ENCODE assay signal across 1 cellular context in the genomic region with DNA sequence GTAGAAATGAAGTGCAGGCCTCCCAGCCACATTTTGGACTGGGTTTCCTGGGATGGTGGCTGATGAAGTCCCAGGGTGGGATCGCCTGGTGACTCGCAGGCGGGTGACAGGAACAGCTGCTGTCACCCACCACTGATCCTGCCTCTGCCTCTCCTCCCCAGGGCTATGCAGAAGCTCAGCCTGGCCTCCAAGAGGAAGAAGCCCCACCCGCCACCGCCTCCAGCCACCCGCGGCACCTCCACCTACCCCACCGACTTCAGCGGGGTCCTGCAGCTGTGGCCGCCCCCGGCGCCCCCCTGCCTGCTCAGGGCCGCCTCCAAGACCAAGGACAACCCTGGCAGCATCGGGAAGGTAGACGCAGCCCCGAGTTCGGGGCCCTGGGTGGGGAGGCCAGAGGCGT.
TF ChIP-seq lines count a peak whose summit lies in the region.

No MANE protein-coding gene starts in this region.

TF ChIP-seq in IMR-90, 13 proteins besides CTCF, POLR2A, EP300 and RAD21:
- TF ChIP-seq MAZ (IDR thresholded peaks at IDR 0.05; ENCODE audit: borderline replicate concordance, low read depth, low read length) (no peak), FOS (IDR thresholded peaks at IDR 0.05; ENCODE audit: low read depth, low read length) (no peak), CEBPB (IDR thresholded peaks at IDR 0.05; ENCODE audit: low read depth, low read length) (no peak), CHD1 (IDR thresholded peaks at IDR 0.05; ENCODE audit: low read depth, low read length) (no peak), SMC3 (IDR thresholded peaks at IDR 0.05; ENCODE audit: low read depth, low read length) (no peak), RFX5 (IDR thresholded peaks at IDR 0.05; ENCODE audit: low read depth, low read length) (no peak), BHLHE40 (IDR thresholded peaks at IDR 0.05; ENCODE audit: low read depth, low read length) (no peak), RCOR1 (IDR thresholded peaks at IDR 0.05; ENCODE audit: insufficient replicate concordance, low read length) (no peak), MXI1 (IDR thresholded peaks at IDR 0.05; ENCODE audit: borderline replicate concordance, low read depth, low read length) (no peak), NFE2L2 (IDR thresholded peaks at IDR 0.05; ENCODE audit: low read depth, low read length) (no peak), MAFK (IDR thresholded peaks at IDR 0.05; ENCODE audit: low read depth, low read length) (no peak)
- TF ChIP-seq, protein P1, sequence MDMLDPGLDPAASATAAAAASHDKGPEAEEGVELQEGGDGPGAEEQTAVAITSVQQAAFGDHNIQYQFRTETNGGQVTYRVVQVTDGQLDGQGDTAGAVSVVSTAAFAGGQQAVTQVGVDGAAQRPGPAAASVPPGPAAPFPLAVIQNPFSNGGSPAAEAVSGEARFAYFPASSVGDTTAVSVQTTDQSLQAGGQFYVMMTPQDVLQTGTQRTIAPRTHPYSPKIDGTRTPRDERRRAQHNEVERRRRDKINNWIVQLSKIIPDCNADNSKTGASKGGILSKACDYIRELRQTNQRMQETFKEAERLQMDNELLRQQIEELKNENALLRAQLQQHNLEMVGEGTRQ (IDR thresholded peaks at IDR 0.05; ENCODE audit: low read depth, low read length): no peak
- TF ChIP-seq, protein P2, sequence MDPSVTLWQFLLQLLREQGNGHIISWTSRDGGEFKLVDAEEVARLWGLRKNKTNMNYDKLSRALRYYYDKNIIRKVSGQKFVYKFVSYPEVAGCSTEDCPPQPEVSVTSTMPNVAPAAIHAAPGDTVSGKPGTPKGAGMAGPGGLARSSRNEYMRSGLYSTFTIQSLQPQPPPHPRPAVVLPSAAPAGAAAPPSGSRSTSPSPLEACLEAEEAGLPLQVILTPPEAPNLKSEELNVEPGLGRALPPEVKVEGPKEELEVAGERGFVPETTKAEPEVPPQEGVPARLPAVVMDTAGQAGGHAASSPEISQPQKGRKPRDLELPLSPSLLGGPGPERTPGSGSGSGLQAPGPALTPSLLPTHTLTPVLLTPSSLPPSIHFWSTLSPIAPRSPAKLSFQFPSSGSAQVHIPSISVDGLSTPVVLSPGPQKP (IDR thresholded peaks at IDR 0.05; ENCODE audit: borderline replicate concordance, low read depth, low read length): no peak
